8 cellular contexts compared by ENCODE assay signal in genomic region chr2:60553992-60554648, GRCh38. TPM values are rescaled to one million over a fixed set of nuclear protein-coding genes. Genes with fewer than 3 reads are reported as not detected.
A peak's percentile ranks its signal among the peaks of the same experiment; 100 is the strongest.
DNase-seq lines count a peak whose midpoint lies in the region; ATAC-seq lines count a peak whose summit lies in the region.

No MANE protein-coding gene starts in this region.

- no peaks in the 10 kb centered on the region for H3K4me1 ChIP-seq in esophagus (ENCODE audit: control insufficient read depth in 2 of 2, insufficient read depth in 2 of 2, low read length in 1 of 2)
- peaks cover 14 to 30% of the 10 kb centered on the region in 2 donors for H3K4me1 ChIP-seq in naive thymus-derived CD4-positive, alpha-beta T cell (ENCODE audit: control insufficient read depth in 2 of 2, insufficient read depth in 2 of 2, low read length in 2 of 2)

- H3K36me3 ChIP-seq in esophagus (ENCODE audit: control insufficient read depth in 2 of 2, insufficient read depth in 2 of 2, low read length in 1 of 2), result no peaks in the 10 kb centered on the region
- H3K36me3 ChIP-seq in naive thymus-derived CD4-positive, alpha-beta T cell (ENCODE audit: control insufficient read depth in 2 of 3, insufficient read depth in 3 of 3, low read length in 3 of 3), result no peaks in the 10 kb centered on the region

- POLR2A ChIA-PET in naive thymus-derived CD4-positive, alpha-beta T cell (lab: Charles Lee), result no interaction called here

- DNase-seq in NCI-H1105 treated with DMSO at 0.1 percent for 48 hours (lab: John Stamatoyannopoulos, UW) (peak; percentile 30), NCI-H1105 (lab: John Stamatoyannopoulos, UW) (no peak), SW480 (ENCODE audit: low spot score) (peak; percentile 72), NCI-H226 (no peak), NCI-H2196 (lab: John Stamatoyannopoulos, UW; ENCODE audit: unreplicated experiment) (no peak)
- DNase-seq in naive thymus-derived CD4-positive, alpha-beta T cell, result peak in 4 of 9 donors; percentile 16 to 42 (median 24)

- peak; percentile 21 for ATAC-seq in HG02885 (IDR thresholded peaks at IDR 0.05; ENCODE audit: poor library complexity, unreplicated experiment)
- no peak for ATAC-seq in naive thymus-derived CD4-positive, alpha-beta T cell

- peaks cover 0 to 2% (median 0%) of the 10 kb centered on the region in 11 donors for H3K9me3 Mint-ChIP-seq in naive thymus-derived CD4-positive, alpha-beta T cell

- H3K27me3 ChIP-seq in esophagus (ENCODE audit: control insufficient read depth in 1 of 2, insufficient read depth in 2 of 2, low read length in 2 of 2), result peaks cover 0 to 3% of the 10 kb centered on the region in 2 donors
- H3K27me3 ChIP-seq in naive thymus-derived CD4-positive, alpha-beta T cell (ENCODE audit: control insufficient read depth in 2 of 2, insufficient read depth in 2 of 2, low read length in 2 of 2), result peaks cover 20 to 36% of the 10 kb centered on the region in 2 donors

- H3K4me3 ChIP-seq in esophagus (ENCODE audit: low read depth in 1 of 2, low read length in 2 of 2), result peak overlapping the region; percentile 62 to 82
- peak overlapping the region; percentile 90 for H3K4me3 ChIP-seq in naive thymus-derived CD4-positive, alpha-beta T cell (ENCODE audit: low read length)

- H3K27ac Mint-ChIP-seq in naive thymus-derived CD4-positive, alpha-beta T cell, result no peak overlapping the region

- CTCF ChIA-PET in naive thymus-derived CD4-positive, alpha-beta T cell (lab: Charles Lee), result interaction anchor here (1.3 kb wide), 1 partner anchor 27 kb away, joined by 3 read pairs; no protein-coding TSS in a partner anchor

- H3K27ac ChIP-seq in esophagus (ENCODE audit: low read depth in 2 of 2, low read length in 1 of 2), result peak overlapping the region; percentile 74 to 93
- peak overlapping the region; percentile 34 for H3K27ac ChIP-seq in naive thymus-derived CD4-positive, alpha-beta T cell (ENCODE audit: low read depth, low read length)

- peaks cover 36 to 86% (median 50%) of the 10 kb centered on the region in 5 donors for H3K27me3 Mint-ChIP-seq in naive thymus-derived CD4-positive, alpha-beta T cell

- H3K4me3 Mint-ChIP-seq in naive thymus-derived CD4-positive, alpha-beta T cell, result peak overlapping the region; percentile 75 to 92 (median 88)

- peaks cover 23 to 69% (median 56%) of the 10 kb centered on the region in 7 donors for H3K4me1 Mint-ChIP-seq in naive thymus-derived CD4-positive, alpha-beta T cell

- WGBS in esophagus, 2 donors, result 1% methylated on average over 60 to 61 of the region's 61 CpGs

- no peaks in the 10 kb centered on the region for H3K36me3 Mint-ChIP-seq in naive thymus-derived CD4-positive, alpha-beta T cell

- intact Hi-C loops in naive thymus-derived CD4-positive, alpha-beta T cell (cut with micrococcal nuclease), result loop anchor here (2.0 to 10.0 kb wide), 7 partner anchors 328 to 1979 kb away; partner anchors contain the start of gene REL (in 1 of the 2)

- no peaks in the 10 kb centered on the region for H3K9me3 ChIP-seq in esophagus (ENCODE audit: control insufficient read depth in 2 of 2, insufficient read depth in 1 of 2, low read depth in 1 of 2, low read length in 1 of 2)
- H3K9me3 ChIP-seq in naive thymus-derived CD4-positive, alpha-beta T cell (ENCODE audit: control insufficient read depth in 2 of 3, low read length in 3 of 3), result no peaks in the 10 kb centered on the region

RNA-seq across cellular contexts. Expression of gene BCL11A, which starts 0.7 kb away (rescaled TPM):
- 10 to 100 TPM in 1 of 2 donors, 1 to 10 TPM in 1; 8.6 to 25.5 TPM for polyA plus RNA-seq in esophagus
- total RNA-seq in naive thymus-derived CD4-positive, alpha-beta T cell, result 10 to 100 TPM in 1 of 5 experiments, 1 to 10 TPM in 3, not detected in 1; 1.6 to 26.2 (median 4.4) TPM
- 1 to 10 TPM; 1.5 to 2.8 TPM for polyA plus RNA-seq in naive thymus-derived CD4-positive, alpha-beta T cell

Comparison
In these comparisons a context has a peak if more than half of its experiments do, and no peak if none do; other contexts are left out.
1. DNase-seq: peak in NCI-H1105 treated with DMSO at 0.1 percent for 48 hours (single experiment) and SW480 (single experiment); none in NCI-H1105 (single experiment), NCI-H226 (single experiment) and NCI-H2196 (single experiment).